In the genomic region with DNA sequence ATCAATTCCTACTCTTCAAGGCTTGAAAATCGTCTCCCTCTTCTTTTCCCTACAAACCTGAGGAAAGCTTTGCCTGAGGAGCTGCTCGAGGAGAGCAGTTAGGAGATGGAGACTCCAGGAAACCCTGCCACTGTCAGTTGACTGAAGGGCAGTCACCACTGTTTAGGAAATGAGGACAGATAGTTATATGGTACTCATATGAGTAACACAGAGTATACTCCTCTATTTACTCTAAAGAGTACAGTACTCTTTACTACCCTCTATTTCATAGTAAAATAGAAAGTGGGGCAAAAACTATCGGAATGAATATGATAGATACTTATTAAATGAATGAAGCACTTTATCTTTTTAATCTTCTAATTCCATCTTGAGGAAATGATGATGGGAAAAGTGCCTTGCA, we compare ENCODE assay signal across 20 cellular contexts.
"Had no signal": no experiment of that assay in that cellular context is flagged by ENCODE, and none has a peak within 500 bp of the region (broad histone marks: within the 10 kb centered on the region; RNA-seq: fewer than 3 reads in every experiment).

No MANE protein-coding gene starts in this region.

- DNase-seq: Karpas-422, KG1, MG63, NCI-H1092, NCI-H1105 treated with DMSO at 0.1 percent for 48 hours, NCI-H1417 treated with DMSO at 0.1 percent for 48 hours, NCI-H146, NCI-H1694 treated with DMSO at 0.1 percent for 48 hours, NCI-H1930, NCI-H2081, NCI-H2107, NCI-H226, NCI-H446, NCI-H510A, NCI-H524 treated with DMSO at 0.1 percent for 48 hours, NCI-H69, NCI-H774, Right ventricle myocardium superior, RPMI8226, SIG-M5 had no signal
